Comparison of ENCODE assay signal across 18 cellular contexts in genomic region chr11:129234978-129235377, GRCh38. TPM values are rescaled to one million over a fixed set of nuclear protein-coding genes. Genes with fewer than 3 reads are reported as not detected.
DNase-seq lines count a peak whose midpoint lies in the region; ATAC-seq, FAIRE-seq and TF ChIP-seq lines count a peak whose summit lies in the region.
"Had no signal": no experiment of that assay in that cellular context is flagged by ENCODE, and none has a peak within 500 bp of the region (broad histone marks: within the 10 kb centered on the region; RNA-seq: fewer than 3 reads in every experiment).

No MANE protein-coding gene starts in this region.

- peaks cover 0 to 7% (median 3%) of the 10 kb centered on the region in 4 donors for H3K4me1 ChIP-seq in liver (ENCODE audit: control insufficient read depth in 4 of 4, insufficient read depth in 4 of 4, low read length in 3 of 4)
- peaks cover 13% of the 10 kb centered on the region for H3K4me1 ChIP-seq in HepG2 (ENCODE audit: insufficient read depth, low read length)
- no peaks in the 10 kb centered on the region for H3K4me1 ChIP-seq in astrocyte (ENCODE audit: insufficient read depth, low read length)
- H3K4me1 ChIP-seq: A549, BE2C had no signal

- H3K4me2 ChIP-seq in HepG2 (ENCODE audit: low read depth, low read length) (no peak overlapping the region), astrocyte (ENCODE audit: low read length) (no peak overlapping the region)
- H3K4me2 ChIP-seq: A549 had no signal

- H3K27me3 Mint-ChIP-seq in astrocyte (ENCODE audit: low read depth, unreplicated experiment), result no peaks in the 10 kb centered on the region
- H3K27me3 Mint-ChIP-seq: CD4-positive, alpha-beta memory T cell had no signal

- H3K9me3 ChIP-seq in liver (ENCODE audit: control insufficient read depth in 4 of 4, low read length in 3 of 4) (no peaks in the 10 kb centered on the region), HepG2 (ENCODE audit: low read length) (no peaks in the 10 kb centered on the region), astrocyte (ENCODE audit: insufficient read depth, low read depth, low read length) (no peaks in the 10 kb centered on the region)
- H3K9me3 ChIP-seq: A549, BE2C had no signal

- H4K20me1 ChIP-seq in HepG2 (ENCODE audit: insufficient read depth, low read length), result no peaks in the 10 kb centered on the region
- H4K20me1 ChIP-seq in astrocyte (ENCODE audit: insufficient read depth, low read length), result no peaks in the 10 kb centered on the region

- H3K4me3 ChIP-seq in liver (ENCODE audit: low read depth in 1 of 3, low read length in 3 of 3) (no peak overlapping the region), HepG2 (replicated peaks in 1 of 3; ENCODE audit: insufficient read depth in 1 of 3, low read depth in 2 of 3, low read length in 3 of 3) (no peak overlapping the region), astrocyte (ENCODE audit: insufficient read depth, low read depth, low read length) (no peak overlapping the region)
- H3K4me3 ChIP-seq: A549 had no signal

- WGBS in liver, result 54% methylated on average over 5 of the region's 5 CpGs
- WGBS in HepG2 (ENCODE audit: low lambda C conversion rate), result 88% methylated on average over 5 of the region's 5 CpGs

- peaks cover 5% of the 10 kb centered on the region for H3K4me1 Mint-ChIP-seq in astrocyte (ENCODE audit: low read depth, unreplicated experiment)
- H3K4me1 Mint-ChIP-seq: CD4-positive, alpha-beta memory T cell had no signal

- TF ChIP-seq POLR2A in HepG2 (IDR thresholded peaks at IDR 0.05; ENCODE audit: insufficient read depth in 1 of 2, low read depth in 2 of 2, low read length in 2 of 2), result no peak

- H3K36me3 ChIP-seq in liver (ENCODE audit: control insufficient read depth in 4 of 4, insufficient read depth in 3 of 4, low read depth in 1 of 4, low read length in 3 of 4), result no peaks in the 10 kb centered on the region
- 0 out of 5 replicates have a peak, but pooled peaks cover 0 to 3% of the 10 kb centered on the region in 2 experiments for H3K36me3 ChIP-seq in HepG2 (replicated peaks in 1 of 2; ENCODE audit: control insufficient read depth in 1 of 2, insufficient read depth in 2 of 2, low read length in 2 of 2)
- no peaks in the 10 kb centered on the region for H3K36me3 ChIP-seq in astrocyte (ENCODE audit: insufficient read depth, low read length)
- H3K36me3 ChIP-seq: BE2C had no signal

- TF ChIP-seq EP300 in HepG2 (IDR thresholded peaks at IDR 0.05; ENCODE audit: low read depth in 2 of 2, low read length in 2 of 2) (no peak), HepG2 (CRISPR knock-in tag; IDR thresholded peaks at IDR 0.05; ENCODE audit: borderline replicate concordance) (no peak)

- H2AFZ ChIP-seq in HepG2 (ENCODE audit: low read length) (no peak overlapping the region), astrocyte (ENCODE audit: low read depth, low read length) (no peak overlapping the region)

- CTCF ChIA-PET in HepG2 (lab: Yijun Ruan, JAX; ENCODE audit: low intra/inter-chr PET ratio, low total read pairs), result no interaction called here
- CTCF ChIA-PET in HEK293T (lab: Yijun Ruan, JAX), result no interaction called here

- peak overlapping the region in 1 of 2 donors; percentile 43 for H3K27ac ChIP-seq in liver (ENCODE audit: low read depth in 1 of 2, low read length in 2 of 2)
- H3K27ac ChIP-seq in HepG2 (ENCODE audit: extremely low read length, insufficient read depth, low read length), result no peak overlapping the region
- no peak overlapping the region for H3K27ac ChIP-seq in astrocyte (ENCODE audit: low read depth, low read length)
- H3K27ac ChIP-seq: A549, C4-2B, HL-60 had no signal

- H3K79me2 ChIP-seq in HepG2 (ENCODE audit: insufficient read depth, low read length) (no peaks in the 10 kb centered on the region), astrocyte (ENCODE audit: insufficient read depth, low read length) (peaks cover 42% of the 10 kb centered on the region)

- FAIRE-seq in HepG2 (lab: Jason Lieb, UNC), result no peak
- peak; percentile 13 for FAIRE-seq in astrocyte (lab: Jason Lieb, UNC)
- FAIRE-seq: A549, D721Med, GM19239 had no signal

- no peak for DNase-seq in HepG2 (ENCODE audit: low spot score)
- DNase-seq in astrocyte (ENCODE audit: low read depth), result no peak
- DNase-seq in left lobe of liver (ENCODE audit: low spot score), result no peak
- no peak for DNase-seq in NCI-H2227 treated with DMSO at 0.1 percent for 48 hours (lab: John Stamatoyannopoulos, UW)
- no peak for DNase-seq in HEK293T (ENCODE audit: extremely low spot score)
- DNase-seq in RPMI8226, result no peak
- DNase-seq: BE2C; CD4-positive, alpha-beta memory T cell; COR-L47; GF-D8; HCEC 1CT; IMR-90 had no signal

- TF ChIP-seq CTCF in liver (IDR thresholded peaks at IDR 0.05; ENCODE audit: low read depth, low read length, missing input control) (no peak), HepG2 (CRISPR knock-in tag; IDR thresholded peaks at IDR 0.05) (no peak), astrocyte (IDR thresholded peaks at IDR 0.05; ENCODE audit: insufficient read depth, low read depth, low read length) (no peak)

- H3K9ac ChIP-seq in liver (ENCODE audit: low read depth in 1 of 2, low read length in 2 of 2) (peak overlapping the region in 1 of 2 donors; percentile 19), HepG2 (ENCODE audit: insufficient read depth, low read depth, low read length) (no peak overlapping the region), astrocyte (ENCODE audit: low read length) (no peak overlapping the region)

- BruUV-seq in HepG2 (replicated peaks; lab: Mats Ljungman, UMichigan), result no TSS peak

- H3K36me3 Mint-ChIP-seq in astrocyte (ENCODE audit: low read depth, unreplicated experiment), result peaks cover 7% of the 10 kb centered on the region
- H3K36me3 Mint-ChIP-seq: CD4-positive, alpha-beta memory T cell had no signal

- TF ChIP-seq RAD21 in liver (IDR thresholded peaks at IDR 0.05) (no peak), HepG2 (CRISPR knock-in tag; IDR thresholded peaks at IDR 0.05) (no peak)

- H3K27me3 ChIP-seq in liver (ENCODE audit: control insufficient read depth in 4 of 4, insufficient read depth in 4 of 4, low read length in 3 of 4) (no peaks in the 10 kb centered on the region), HepG2 (ENCODE audit: control insufficient read depth in 1 of 2, insufficient read depth in 2 of 2, low read length in 2 of 2) (no peaks in the 10 kb centered on the region), astrocyte (ENCODE audit: insufficient read depth, low read length) (no peaks in the 10 kb centered on the region)
- H3K27me3 ChIP-seq: BE2C had no signal

- in situ Hi-C loops in HepG2 (cut with HindIII; ENCODE audit: extremely low pct_ligation_motif_present, low pct_unique_long_range_greater_than_20kb), result no loop called here

- POLR2A ChIA-PET in HepG2 (lab: Yijun Ruan, JAX) (no interaction called here), HEK293T (lab: Yijun Ruan, JAX) (no interaction called here)

- H3K9me3 Mint-ChIP-seq in astrocyte (ENCODE audit: unreplicated experiment), result no peaks in the 10 kb centered on the region

- ATAC-seq in HepG2, result no peak
- peak; percentile 50 for ATAC-seq in left lobe of liver
- ATAC-seq: A549 had no signal

- intact Hi-C loops in HepG2 (cut with micrococcal nuclease; ENCODE audit: unreplicated experiment), result loop anchor here (5.0 kb wide), 1 partner anchor 42 kb away; no protein-coding TSS in a partner anchor

- no peak overlapping the region for H3K4me3 Mint-ChIP-seq in astrocyte (ENCODE audit: unreplicated experiment)
- H3K4me3 Mint-ChIP-seq: CD4-positive, alpha-beta memory T cell had no signal

- H3K27ac Mint-ChIP-seq in astrocyte (ENCODE audit: unreplicated experiment), result no peak overlapping the region
- H3K27ac Mint-ChIP-seq: CD4-positive, alpha-beta memory T cell had no signal

TF ChIP-seq in liver, 16 proteins besides CTCF, POLR2A, EP300 and RAD21 (continues in another document):
- TF ChIP-seq RXRA (IDR thresholded peaks at IDR 0.05), result peak in 1 of 2 donors; percentile 24

TF ChIP-seq in HepG2, 621 proteins besides CTCF, POLR2A, EP300 and RAD21 (continues in another document):
- no peak for TF ChIP-seq HES4 (CRISPR knock-in tag; IDR thresholded peaks at IDR 0.05; ENCODE audit: borderline replicate concordance)

TF ChIP-seq in HEK293T, 16 proteins besides CTCF, POLR2A, EP300 and RAD21 (continues in another document):
- TF ChIP-seq SUZ12 (IDR thresholded peaks at IDR 0.05), result no peak
- TF ChIP-seq HDGF (IDR thresholded peaks at IDR 0.05; ENCODE audit: borderline replicate concordance), result no peak
- no peak for TF ChIP-seq ELF4 (IDR thresholded peaks at IDR 0.05)
- TF ChIP-seq CTBP1 (IDR thresholded peaks at IDR 0.05; ENCODE audit: borderline replicate concordance), result no peak
- no peak for TF ChIP-seq L3MBTL2 (conservative IDR thresholded peaks at IDR 0.05)
- TF ChIP-seq LEF1 (IDR thresholded peaks at IDR 0.05; ENCODE audit: borderline replicate concordance), result no peak
- no peak for TF ChIP-seq FOXK2 (IDR thresholded peaks at IDR 0.05)
- TF ChIP-seq FOXA1 (IDR thresholded peaks at IDR 0.05), result no peak
- TF ChIP-seq BHLHE40 (IDR thresholded peaks at IDR 0.05; ENCODE audit: borderline replicate concordance), result no peak

RNA-seq across cellular contexts. Expression of gene ARHGAP32, which starts 42.9 kb away (rescaled TPM):
- total RNA-seq in liver (10 to 100 TPM in 1 of 2 donors, 1 to 10 TPM in 1; 2.4 to 13.1 TPM), HepG2 (2016; rRNA removed; fragmentation: Illumina TruSeq; extraction: Trizol) (6.3 and 8.3 TPM in 2 replicates), astrocyte (20.6 and 21.6 TPM in 2 replicates), left lobe of liver (10.7 TPM)
- polyA plus RNA-seq in liver (1 to 10 TPM; 1.8 to 2.7 TPM), HepG2 (2011; rRNA removed) (6.6 and 8.2 TPM in 2 replicates)
- total RNA-seq in HepG2 (2016; cell fraction: cytosol; rRNA removed; fragmentation: Illumina TruSeq; extraction: Trizol; ENCODE audit: low read depth), result 21.8 and 24.5 TPM in 2 replicates
- total RNA-seq in HepG2 (2016; cell fraction: insoluble cytoplasmic fraction; rRNA removed; fragmentation: Illumina TruSeq; extraction: Trizol), result 7.2 and 8.3 TPM in 2 replicates
- 9.4 and 10.7 TPM in 2 replicates for total RNA-seq in HepG2 (2016; cell fraction: membrane; rRNA removed; fragmentation: Illumina TruSeq; extraction: Trizol)
- total RNA-seq in HepG2 (2016; cell fraction: nucleus; rRNA removed; fragmentation: Illumina TruSeq; extraction: Trizol), result 12.7 and 17.3 TPM in 2 replicates
- 5.4 and 5.7 TPM in 2 replicates for polyA plus RNA-seq in HepG2 (2011; cell fraction: cytosol; rRNA removed)
- 11.8 and 12.2 TPM in 2 replicates for polyA plus RNA-seq in HepG2 (2011; cell fraction: nucleus; rRNA removed)
- 4.1 and 5.0 TPM in 2 replicates for polyA plus RNA-seq in HepG2 (2012)
- polyA plus RNA-seq in HepG2 (2016; cell fraction: cytosol; fragmentation: Illumina TruSeq; extraction: Trizol; ENCODE audit: low read depth), result 0.71 and 0.82 TPM in 2 replicates
- polyA plus RNA-seq in HepG2 (2016; cell fraction: insoluble cytoplasmic fraction; fragmentation: Illumina TruSeq; extraction: Trizol; ENCODE audit: low read depth), result 4.4 and 4.7 TPM in 2 replicates
- polyA plus RNA-seq in HepG2 (2016; cell fraction: membrane; fragmentation: Illumina TruSeq; extraction: Trizol; ENCODE audit: low read depth), result 1.1 TPM in 2 replicates
- polyA plus RNA-seq in HepG2 (2016; cell fraction: nucleus; fragmentation: Illumina TruSeq; extraction: Trizol; ENCODE audit: insufficient read depth, low read depth), result 10.0 and 10.5 TPM in 2 replicates
- 8.1 and 27.5 TPM in 2 replicates for polyA minus RNA-seq in HepG2 (2011; rRNA and poly(A)+ RNA removed; ENCODE audit: low replicate concordance)
- 12.5 and 12.9 TPM in 2 replicates for polyA minus RNA-seq in HepG2 (2011; cell fraction: cytosol; rRNA and poly(A)+ RNA removed)
- polyA minus RNA-seq in HepG2 (2011; cell fraction: nucleus; rRNA and poly(A)+ RNA removed), result 30.4 and 32.9 TPM in 2 replicates
